In the genomic region with DNA sequence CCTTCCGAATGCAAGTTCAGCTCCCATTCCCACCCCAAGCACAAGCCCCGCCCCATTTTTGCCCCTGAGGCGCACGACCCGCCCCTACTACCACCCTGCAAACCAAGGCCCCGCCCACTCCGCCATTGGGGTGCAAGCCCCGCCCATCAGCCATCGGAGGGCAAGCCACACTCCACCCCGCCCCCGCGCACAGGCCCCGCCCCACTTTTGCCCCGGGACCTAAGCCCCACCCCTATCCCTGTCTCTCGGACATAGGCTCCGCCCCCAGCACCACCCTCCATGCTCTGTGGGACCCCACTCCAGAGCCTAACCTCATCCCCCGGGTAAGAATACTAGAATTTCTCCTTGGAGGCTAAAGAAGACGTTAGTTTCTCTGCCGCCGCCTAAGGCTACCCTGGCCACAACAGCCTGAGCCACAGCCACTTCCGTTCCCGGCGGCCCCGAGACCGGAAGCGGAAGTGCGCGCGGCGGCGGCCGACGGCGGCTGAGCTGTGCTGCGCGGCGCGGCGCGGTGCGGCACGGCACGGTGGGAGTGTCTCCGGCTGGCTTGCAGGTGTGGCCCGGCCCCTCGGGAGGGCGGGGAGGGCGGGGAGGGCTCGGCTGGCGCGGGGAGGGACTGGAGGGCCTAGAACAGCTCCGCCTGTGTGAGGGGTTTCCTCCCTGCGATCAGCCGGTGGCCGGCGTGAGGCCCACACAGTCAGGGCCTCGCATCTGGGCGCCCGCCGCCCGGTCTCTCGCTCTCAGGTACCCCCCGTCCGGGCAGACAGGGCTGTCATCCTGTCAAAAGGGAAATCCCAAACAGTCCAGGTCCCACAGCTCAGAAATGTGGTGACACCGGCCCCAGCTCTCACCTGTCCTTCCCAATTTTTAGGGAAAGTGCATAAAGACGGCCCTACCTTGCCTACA, we compare ENCODE assay signal across 1 cellular context.
A peak's percentile ranks its signal among the peaks of the same experiment; 100 is the strongest.
TF ChIP-seq lines count a peak whose summit lies in the region.

Gene ZNF333, plus strand, starts transcription at position 451 of the 906 bp plus-strand sequence. CDS start 3,444 bp downstream, outside the sequence.

TF ChIP-seq in K562, 482 proteins besides CTCF, POLR2A, EP300 and RAD21 (continued from another document and continues in another):
- no peak for TF ChIP-seq MGA (IDR thresholded peaks at IDR 0.05)
- TF ChIP-seq HES1 (IDR thresholded peaks at IDR 0.05; ENCODE audit: low read depth), result no peak
- no peak for TF ChIP-seq ZSCAN32 (CRISPR knock-in tag; IDR thresholded peaks at IDR 0.05)
- peak; percentile 80 for TF ChIP-seq MYC (IDR thresholded peaks at IDR 0.05; ENCODE audit: low read depth, low read length)
- TF ChIP-seq MYC (CRISPR knock-in tag; IDR thresholded peaks at IDR 0.05; ENCODE audit: borderline replicate concordance, low read depth), result no peak
- TF ChIP-seq MTA2 (IDR thresholded peaks at IDR 0.05; ENCODE audit: low read depth), result no peak
- TF ChIP-seq FOSL1 (tag; conservative IDR thresholded peaks at IDR 0.05), result no peak
- TF ChIP-seq BRD4 (IDR thresholded peaks at IDR 0.05), result no peak
- no peak for TF ChIP-seq NFXL1 (CRISPR knock-in tag; IDR thresholded peaks at IDR 0.05)
- TF ChIP-seq ZNF133 (CRISPR knock-in tag; IDR thresholded peaks at IDR 0.05), result no peak
- TF ChIP-seq FOS (IDR thresholded peaks at IDR 0.05; ENCODE audit: extremely low read depth, insufficient read length), result no peak
- TF ChIP-seq COPS2 (conservative IDR thresholded peaks at IDR 0.05), result no peak
- TF ChIP-seq ZNF551 (CRISPR knock-in tag; IDR thresholded peaks at IDR 0.05), result no peak
- TF ChIP-seq MECOM (CRISPR knock-in tag; IDR thresholded peaks at IDR 0.05), result no peak
- no peak for TF ChIP-seq TRIM28 (IDR thresholded peaks at IDR 0.05)
- TF ChIP-seq RERE (CRISPR knock-in tag; IDR thresholded peaks at IDR 0.05; ENCODE audit: borderline replicate concordance), result no peak
- TF ChIP-seq SREBF2 (CRISPR knock-in tag; IDR thresholded peaks at IDR 0.05), result no peak
- no peak for TF ChIP-seq ZNF232 (CRISPR knock-in tag; IDR thresholded peaks at IDR 0.05)
- TF ChIP-seq, protein P1, sequence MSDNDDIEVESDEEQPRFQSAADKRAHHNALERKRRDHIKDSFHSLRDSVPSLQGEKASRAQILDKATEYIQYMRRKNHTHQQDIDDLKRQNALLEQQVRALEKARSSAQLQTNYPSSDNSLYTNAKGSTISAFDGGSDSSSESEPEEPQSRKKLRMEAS (CRISPR knock-in tag; IDR thresholded peaks at IDR 0.05), result no peak
- TF ChIP-seq E2F6 (IDR thresholded peaks at IDR 0.05; ENCODE audit: borderline replicate concordance in 1 of 2, extremely low read depth in 1 of 2, insufficient read depth in 1 of 2, insufficient read length in 1 of 2, low read depth in 1 of 2, low read length in 1 of 2, poor library complexity in 1 of 2, severe bottlenecking in 1 of 2), result peak in 1 of 2 experiments; percentile 72
- TF ChIP-seq, protein P2, sequence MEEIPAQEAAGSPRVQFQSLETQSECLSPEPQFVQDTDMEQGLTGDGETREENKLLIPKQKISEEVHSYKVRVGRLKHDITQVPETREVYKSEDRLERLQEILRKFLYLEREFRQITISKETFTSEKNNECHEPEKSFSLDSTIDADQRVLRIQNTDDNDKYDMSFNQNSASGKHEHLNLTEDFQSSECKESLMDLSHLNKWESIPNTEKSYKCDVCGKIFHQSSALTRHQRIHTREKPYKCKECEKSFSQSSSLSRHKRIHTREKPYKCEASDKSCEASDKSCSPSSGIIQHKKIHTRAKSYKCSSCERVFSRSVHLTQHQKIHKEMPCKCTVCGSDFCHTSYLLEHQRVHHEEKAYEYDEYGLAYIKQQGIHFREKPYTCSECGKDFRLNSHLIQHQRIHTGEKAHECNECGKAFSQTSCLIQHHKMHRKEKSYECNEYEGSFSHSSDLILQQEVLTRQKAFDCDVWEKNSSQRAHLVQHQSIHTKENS (CRISPR knock-in tag; IDR thresholded peaks at IDR 0.05), result no peak
- TF ChIP-seq HNRNPH1 (optimal IDR thresholded peaks at IDR 0.05; ENCODE audit: low read depth, low read length), result no peak
- TF ChIP-seq ZNF707 (CRISPR knock-in tag; conservative IDR thresholded peaks at IDR 0.05), result no peak
- no peak for TF ChIP-seq CCNT2 (IDR thresholded peaks at IDR 0.05; ENCODE audit: borderline replicate concordance, extremely low read depth, insufficient read length, low read depth, low read length)
- no peak for TF ChIP-seq ZKSCAN3 (CRISPR knock-in tag; IDR thresholded peaks at IDR 0.05)
- no peak for TF ChIP-seq ZNF134 (CRISPR knock-in tag; conservative IDR thresholded peaks at IDR 0.05)
- TF ChIP-seq FOXK1 (CRISPR knock-in tag; IDR thresholded peaks at IDR 0.05; ENCODE audit: borderline replicate concordance), result no peak
- TF ChIP-seq CBX8 (IDR thresholded peaks at IDR 0.05; ENCODE audit: borderline replicate concordance, extremely low read depth, low read depth, low read length, poor library complexity, severe bottlenecking), result no peak
- TF ChIP-seq ZNF830 (CRISPR knock-in tag; IDR thresholded peaks at IDR 0.05), result no peak
- no peak for TF ChIP-seq ZFP30 (CRISPR knock-in tag; IDR thresholded peaks at IDR 0.05; ENCODE audit: borderline replicate concordance)
- TF ChIP-seq ZNF212 (CRISPR knock-in tag; IDR thresholded peaks at IDR 0.05), result no peak
- TF ChIP-seq SIRT6 (IDR thresholded peaks at IDR 0.05; ENCODE audit: low read depth, low read length), result no peak
- peak; percentile 25; the same call in 1 of the 2 replicates for TF ChIP-seq NCOR1 (IDR thresholded peaks at IDR 0.05)
